Comparison of ENCODE assay signal across 18 cellular contexts in genomic region chr10:15334650-15335323, GRCh38. TPM values are rescaled to one million over a fixed set of nuclear protein-coding genes. Genes with fewer than 3 reads are reported as not detected.
DNase-seq lines count a peak whose midpoint lies in the region; ATAC-seq and TF ChIP-seq lines count a peak whose summit lies in the region.
"Had no signal": no experiment of that assay in that cellular context is flagged by ENCODE, and none has a peak within 500 bp of the region (broad histone marks: within the 10 kb centered on the region; RNA-seq: fewer than 3 reads in every experiment).

No MANE protein-coding gene starts in this region.

- no peak for TF ChIP-seq POLR2A in esophagus squamous epithelium (IDR thresholded peaks at IDR 0.05)

- peaks cover 6% of the 10 kb centered on the region for H3K9me3 Mint-ChIP-seq in glutamatergic neuron (ENCODE audit: unreplicated experiment)
- H3K9me3 Mint-ChIP-seq: CD8-positive, alpha-beta T cell had no signal

- H3K9ac ChIP-seq in mucosa of rectum (ENCODE audit: low read depth in 1 of 2, low read length in 2 of 2): no peak overlapping the region

- peaks cover 2% of the 10 kb centered on the region for H3K27me3 Mint-ChIP-seq in glutamatergic neuron (ENCODE audit: unreplicated experiment)

- H3K36me3 ChIP-seq in left ventricle myocardium inferior: no peaks in the 10 kb centered on the region
- H3K36me3 ChIP-seq in heart right ventricle: no peaks in the 10 kb centered on the region
- no peaks in the 10 kb centered on the region for H3K36me3 ChIP-seq in mucosa of rectum (ENCODE audit: control insufficient read depth in 2 of 2, insufficient read depth in 2 of 2, low read length in 2 of 2)
- no peaks in the 10 kb centered on the region for H3K36me3 ChIP-seq in esophagus squamous epithelium

- DNase-seq in left ventricle myocardium inferior (no peak), heart right ventricle (no peak), glutamatergic neuron (no peak), NCI-H2081 treated with DMSO at 0.1 percent for 48 hours (lab: John Stamatoyannopoulos, UW) (no peak), cortex of kidney (lab: John Stamatoyannopoulos, UW) (no peak), esophagus squamous epithelium (lab: John Stamatoyannopoulos, UW) (no peak)
- DNase-seq: CD8-positive, alpha-beta T cell; H7; MV-4-11; NCI-H1417; NCI-H2029 treated with DMSO at 0.1 percent for 48 hours; NCI-H510A; NCI-H774; PC-9 had no signal

- H3K4me1 ChIP-seq in left ventricle myocardium inferior (no peaks in the 10 kb centered on the region), heart right ventricle (peaks cover 0 to 17% (median 4%) of the 10 kb centered on the region in 9 donors), mucosa of rectum (ENCODE audit: control insufficient read depth in 2 of 2, insufficient read depth in 2 of 2, low read length in 2 of 2) (peaks cover 29 to 36% of the 10 kb centered on the region in 2 donors), esophagus squamous epithelium (peaks cover 0 to 8% (median 0%) of the 10 kb centered on the region in 3 donors)

- H3K27me3 ChIP-seq in left ventricle myocardium inferior (ENCODE audit: low read depth) (no peaks in the 10 kb centered on the region), heart right ventricle (no peaks in the 10 kb centered on the region), mucosa of rectum (ENCODE audit: control insufficient read depth in 2 of 2, insufficient read depth in 2 of 2, low read length in 2 of 2) (no peaks in the 10 kb centered on the region), esophagus squamous epithelium (no peaks in the 10 kb centered on the region)

- no peak for TF ChIP-seq CTCF in left ventricle myocardium inferior (IDR thresholded peaks at IDR 0.05; ENCODE audit: borderline replicate concordance)
- TF ChIP-seq CTCF in heart right ventricle (IDR thresholded peaks at IDR 0.05): no peak
- no peak for TF ChIP-seq CTCF in glutamatergic neuron (IDR thresholded peaks at IDR 0.05; ENCODE audit: partially characterized antibody, unreplicated experiment)
- no peak for TF ChIP-seq CTCF in esophagus squamous epithelium (IDR thresholded peaks at IDR 0.05)

- ATAC-seq in heart right ventricle (no peak), HG03442 (IDR thresholded peaks at IDR 0.05; ENCODE audit: unreplicated experiment) (no peak)
- ATAC-seq: CD8-positive, alpha-beta T cell had no signal

- H3K4me3 ChIP-seq in left ventricle myocardium inferior (no peak overlapping the region), heart right ventricle (no peak overlapping the region), mucosa of rectum (ENCODE audit: low read length in 2 of 2) (no peak overlapping the region), esophagus squamous epithelium (no peak overlapping the region)
- H3K4me3 ChIP-seq: PC-9 had no signal

- no peaks in the 10 kb centered on the region for H3K36me3 Mint-ChIP-seq in glutamatergic neuron (ENCODE audit: unreplicated experiment)
- H3K36me3 Mint-ChIP-seq: CD8-positive, alpha-beta T cell had no signal

- H3K27ac ChIP-seq in left ventricle myocardium inferior (replicated peaks) (peak overlapping the region; percentile 41), heart right ventricle (peak overlapping the region in 1 of 10 donors; percentile 27), mucosa of rectum (ENCODE audit: low read depth in 2 of 2, low read length in 2 of 2) (peak overlapping the region; percentile 85 to 86), esophagus squamous epithelium (no peak overlapping the region)
- H3K27ac ChIP-seq: 22Rv1, HL-60, PC-9 had no signal

- intact Hi-C loops in left ventricle myocardium inferior (cut with micrococcal nuclease): no loop called here
- intact Hi-C loops in heart right ventricle (cut with DNase I): no loop called here
- intact Hi-C loops in esophagus squamous epithelium (cut with DNase I): no loop called here

- H3K9me3 ChIP-seq in left ventricle myocardium inferior (replicated peaks) (no peaks in the 10 kb centered on the region), heart right ventricle (no peaks in the 10 kb centered on the region), mucosa of rectum (ENCODE audit: control insufficient read depth in 2 of 2, low read length in 2 of 2) (no peaks in the 10 kb centered on the region), esophagus squamous epithelium (no peaks in the 10 kb centered on the region)

- WGBS in heart right ventricle, 2 donors: 83 to 88% methylated on average over 7 of the region's 7 CpGs
- 75 to 89% methylated on average over 6 to 7 of the region's 7 CpGs for WGBS in esophagus squamous epithelium, 2 donors

- peak overlapping the region; percentile 82 for H3K4me3 Mint-ChIP-seq in glutamatergic neuron (ENCODE audit: unreplicated experiment)
- H3K4me3 Mint-ChIP-seq: CD8-positive, alpha-beta T cell had no signal

- peak overlapping the region; percentile 87 for H3K27ac Mint-ChIP-seq in glutamatergic neuron (ENCODE audit: unreplicated experiment)
- H3K27ac Mint-ChIP-seq: CD8-positive, alpha-beta T cell had no signal

- peaks cover 37% of the 10 kb centered on the region for H3K4me1 Mint-ChIP-seq in glutamatergic neuron (ENCODE audit: low read depth, unreplicated experiment)

RNA-seq across cellular contexts. Expression of gene FAM171A1, which starts 36.3 kb away (rescaled TPM):
- total RNA-seq in left ventricle myocardium inferior: 8.3 TPM
- 10 to 100 TPM in 1 of 10 donors, 1 to 10 TPM in 9; 3.5 to 10.5 (median 6.8) TPM for total RNA-seq in heart right ventricle
- 1 to 10 TPM; 4.8 to 7.7 TPM for polyA plus RNA-seq in heart right ventricle
- total RNA-seq in glutamatergic neuron (ENCODE audit: unreplicated experiment): 186 TPM
- total RNA-seq in esophagus squamous epithelium: 10 to 100 TPM in 1 of 4 donors, 1 to 10 TPM in 3; 3.8 to 10.9 (median 5.3) TPM

Comparison
In these comparisons a context has a peak if more than half of its experiments do, and no peak if none do; other contexts are left out.
1. H3K27ac ChIP-seq: peak in left ventricle myocardium inferior (single experiment) and mucosa of rectum (2 of 2); none in esophagus squamous epithelium (0 of 4).
2. RNA of gene FAM171A1, which starts 36.3 kb away (total RNA-seq): 186 TPM in glutamatergic neuron (single experiment); 8.3 TPM in left ventricle myocardium inferior (single experiment), 3.5 to 10.5 TPM in heart right ventricle and 3.8 to 10.9 TPM in esophagus squamous epithelium; every median in the first group is over 10 times any median in the second.